2 cellular contexts compared by ENCODE assay signal in genomic region chr4:8071741-8072140, GRCh38.
TF ChIP-seq lines count a peak whose summit lies in the region.

No MANE protein-coding gene starts in this region.

TF ChIP-seq in GM23338, 12 proteins besides CTCF, POLR2A, EP300 and RAD21 (continued from another document):
- TF ChIP-seq NANOG (IDR thresholded peaks at IDR 0.05; ENCODE audit: borderline replicate concordance) = no peak
- no peak for TF ChIP-seq REST (IDR thresholded peaks at IDR 0.05; ENCODE audit: unreplicated experiment)
- no peak for TF ChIP-seq EZH2 (IDR thresholded peaks at IDR 0.05; ENCODE audit: low read depth, unreplicated experiment)
- TF ChIP-seq CREB1 (CRISPR knock-in tag; IDR thresholded peaks at IDR 0.05; ENCODE audit: low read depth) = no peak
- TF ChIP-seq STAT1 (IDR thresholded peaks at IDR 0.05; ENCODE audit: unreplicated experiment) = no peak
- TF ChIP-seq, protein P1, sequence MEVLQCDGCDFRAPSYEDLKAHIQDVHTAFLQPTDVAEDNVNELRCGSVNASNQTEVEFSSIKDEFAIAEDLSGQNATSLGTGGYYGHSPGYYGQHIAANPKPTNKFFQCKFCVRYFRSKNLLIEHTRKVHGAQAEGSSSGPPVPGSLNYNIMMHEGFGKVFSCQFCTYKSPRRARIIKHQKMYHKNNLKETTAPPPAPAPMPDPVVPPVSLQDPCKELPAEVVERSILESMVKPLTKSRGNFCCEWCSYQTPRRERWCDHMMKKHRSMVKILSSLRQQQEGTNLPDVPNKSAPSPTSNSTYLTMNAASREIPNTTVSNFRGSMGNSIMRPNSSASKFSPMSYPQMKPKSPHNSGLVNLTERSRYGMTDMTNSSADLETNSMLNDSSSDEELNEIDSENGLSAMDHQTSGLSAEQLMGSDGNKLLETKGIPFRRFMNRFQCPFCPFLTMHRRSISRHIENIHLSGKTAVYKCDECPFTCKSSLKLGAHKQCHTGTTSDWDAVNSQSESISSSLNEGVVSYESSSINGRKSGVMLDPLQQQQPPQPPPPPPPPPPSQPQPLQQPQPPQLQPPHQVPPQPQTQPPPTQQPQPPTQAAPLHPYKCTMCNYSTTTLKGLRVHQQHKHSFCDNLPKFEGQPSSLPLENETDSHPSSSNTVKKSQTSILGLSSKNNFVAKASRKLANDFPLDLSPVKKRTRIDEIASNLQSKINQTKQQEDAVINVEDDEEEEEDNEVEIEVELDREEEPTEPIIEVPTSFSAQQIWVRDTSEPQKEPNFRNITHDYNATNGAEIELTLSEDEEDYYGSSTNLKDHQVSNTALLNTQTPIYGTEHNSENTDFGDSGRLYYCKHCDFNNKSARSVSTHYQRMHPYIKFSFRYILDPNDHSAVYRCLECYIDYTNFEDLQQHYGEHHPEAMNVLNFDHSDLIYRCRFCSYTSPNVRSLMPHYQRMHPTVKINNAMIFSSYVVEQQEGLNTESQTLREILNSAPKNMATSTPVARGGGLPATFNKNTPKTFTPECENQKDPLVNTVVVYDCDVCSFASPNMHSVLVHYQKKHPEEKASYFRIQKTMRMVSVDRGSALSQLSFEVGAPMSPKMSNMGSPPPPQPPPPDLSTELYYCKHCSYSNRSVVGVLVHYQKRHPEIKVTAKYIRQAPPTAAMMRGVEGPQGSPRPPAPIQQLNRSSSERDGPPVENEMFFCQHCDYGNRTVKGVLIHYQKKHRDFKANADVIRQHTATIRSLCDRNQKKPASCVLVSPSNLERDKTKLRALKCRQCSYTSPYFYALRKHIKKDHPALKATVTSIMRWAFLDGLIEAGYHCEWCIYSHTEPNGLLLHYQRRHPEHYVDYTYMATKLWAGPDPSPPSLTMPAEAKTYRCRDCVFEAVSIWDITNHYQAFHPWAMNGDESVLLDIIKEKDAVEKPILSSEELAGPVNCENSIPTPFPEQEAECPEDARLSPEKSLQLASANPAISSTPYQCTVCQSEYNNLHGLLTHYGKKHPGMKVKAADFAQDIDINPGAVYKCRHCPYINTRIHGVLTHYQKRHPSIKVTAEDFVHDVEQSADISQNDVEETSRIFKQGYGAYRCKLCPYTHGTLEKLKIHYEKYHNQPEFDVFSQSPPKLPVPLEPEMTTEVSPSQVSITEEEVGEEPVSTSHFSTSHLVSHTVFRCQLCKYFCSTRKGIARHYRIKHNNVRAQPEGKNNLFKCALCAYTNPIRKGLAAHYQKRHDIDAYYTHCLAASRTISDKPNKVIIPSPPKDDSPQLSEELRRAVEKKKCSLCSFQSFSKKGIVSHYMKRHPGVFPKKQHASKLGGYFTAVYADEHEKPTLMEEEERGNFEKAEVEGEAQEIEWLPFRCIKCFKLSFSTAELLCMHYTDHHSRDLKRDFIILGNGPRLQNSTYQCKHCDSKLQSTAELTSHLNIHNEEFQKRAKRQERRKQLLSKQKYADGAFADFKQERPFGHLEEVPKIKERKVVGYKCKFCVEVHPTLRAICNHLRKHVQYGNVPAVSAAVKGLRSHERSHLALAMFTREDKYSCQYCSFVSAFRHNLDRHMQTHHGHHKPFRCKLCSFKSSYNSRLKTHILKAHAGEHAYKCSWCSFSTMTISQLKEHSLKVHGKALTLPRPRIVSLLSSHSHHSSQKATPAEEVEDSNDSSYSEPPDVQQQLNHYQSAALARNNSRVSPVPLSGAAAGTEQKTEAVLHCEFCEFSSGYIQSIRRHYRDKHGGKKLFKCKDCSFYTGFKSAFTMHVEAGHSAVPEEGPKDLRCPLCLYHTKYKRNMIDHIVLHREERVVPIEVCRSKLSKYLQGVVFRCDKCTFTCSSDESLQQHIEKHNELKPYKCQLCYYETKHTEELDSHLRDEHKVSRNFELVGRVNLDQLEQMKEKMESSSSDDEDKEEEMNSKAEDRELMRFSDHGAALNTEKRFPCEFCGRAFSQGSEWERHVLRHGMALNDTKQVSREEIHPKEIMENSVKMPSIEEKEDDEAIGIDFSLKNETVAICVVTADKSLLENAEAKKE (CRISPR knock-in tag; IDR thresholded peaks at IDR 0.05) = no peak
- TF ChIP-seq ZNF331 (CRISPR knock-in tag; IDR thresholded peaks at IDR 0.05; ENCODE audit: low read depth) = no peak
- TF ChIP-seq ZNF114 (CRISPR knock-in tag; IDR thresholded peaks at IDR 0.05) = no peak
- TF ChIP-seq, protein P2, sequence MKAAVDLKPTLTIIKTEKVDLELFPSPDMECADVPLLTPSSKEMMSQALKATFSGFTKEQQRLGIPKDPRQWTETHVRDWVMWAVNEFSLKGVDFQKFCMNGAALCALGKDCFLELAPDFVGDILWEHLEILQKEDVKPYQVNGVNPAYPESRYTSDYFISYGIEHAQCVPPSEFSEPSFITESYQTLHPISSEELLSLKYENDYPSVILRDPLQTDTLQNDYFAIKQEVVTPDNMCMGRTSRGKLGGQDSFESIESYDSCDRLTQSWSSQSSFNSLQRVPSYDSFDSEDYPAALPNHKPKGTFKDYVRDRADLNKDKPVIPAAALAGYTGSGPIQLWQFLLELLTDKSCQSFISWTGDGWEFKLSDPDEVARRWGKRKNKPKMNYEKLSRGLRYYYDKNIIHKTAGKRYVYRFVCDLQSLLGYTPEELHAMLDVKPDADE (IDR thresholded peaks at IDR 0.05) = no peak
- no peak for TF ChIP-seq POLR2AphosphoS5 (IDR thresholded peaks at IDR 0.05; ENCODE audit: low read depth)

TF ChIP-seq in H1, 55 proteins besides CTCF, POLR2A, EP300 and RAD21 (continued from another document):
- no peak for TF ChIP-seq KDM1A (IDR thresholded peaks at IDR 0.05; ENCODE audit: borderline replicate concordance, low read length)
- TF ChIP-seq SIX5 (IDR thresholded peaks at IDR 0.05; ENCODE audit: low read depth, low read length) = no peak
- no peak for TF ChIP-seq SP1 (IDR thresholded peaks at IDR 0.05; ENCODE audit: low read depth, low read length)
- no peak for TF ChIP-seq ASH2L (IDR thresholded peaks at IDR 0.05; ENCODE audit: low read length)
- TF ChIP-seq BACH1 (IDR thresholded peaks at IDR 0.05; ENCODE audit: low read length) = no peak
- no peak for TF ChIP-seq NANOG (IDR thresholded peaks at IDR 0.05; ENCODE audit: insufficient read depth, low read depth, low read length, poor library complexity, severe bottlenecking)
- no peak for TF ChIP-seq HDAC6 (IDR thresholded peaks at IDR 0.05; ENCODE audit: low read depth, low read length)
- TF ChIP-seq, protein P3, sequence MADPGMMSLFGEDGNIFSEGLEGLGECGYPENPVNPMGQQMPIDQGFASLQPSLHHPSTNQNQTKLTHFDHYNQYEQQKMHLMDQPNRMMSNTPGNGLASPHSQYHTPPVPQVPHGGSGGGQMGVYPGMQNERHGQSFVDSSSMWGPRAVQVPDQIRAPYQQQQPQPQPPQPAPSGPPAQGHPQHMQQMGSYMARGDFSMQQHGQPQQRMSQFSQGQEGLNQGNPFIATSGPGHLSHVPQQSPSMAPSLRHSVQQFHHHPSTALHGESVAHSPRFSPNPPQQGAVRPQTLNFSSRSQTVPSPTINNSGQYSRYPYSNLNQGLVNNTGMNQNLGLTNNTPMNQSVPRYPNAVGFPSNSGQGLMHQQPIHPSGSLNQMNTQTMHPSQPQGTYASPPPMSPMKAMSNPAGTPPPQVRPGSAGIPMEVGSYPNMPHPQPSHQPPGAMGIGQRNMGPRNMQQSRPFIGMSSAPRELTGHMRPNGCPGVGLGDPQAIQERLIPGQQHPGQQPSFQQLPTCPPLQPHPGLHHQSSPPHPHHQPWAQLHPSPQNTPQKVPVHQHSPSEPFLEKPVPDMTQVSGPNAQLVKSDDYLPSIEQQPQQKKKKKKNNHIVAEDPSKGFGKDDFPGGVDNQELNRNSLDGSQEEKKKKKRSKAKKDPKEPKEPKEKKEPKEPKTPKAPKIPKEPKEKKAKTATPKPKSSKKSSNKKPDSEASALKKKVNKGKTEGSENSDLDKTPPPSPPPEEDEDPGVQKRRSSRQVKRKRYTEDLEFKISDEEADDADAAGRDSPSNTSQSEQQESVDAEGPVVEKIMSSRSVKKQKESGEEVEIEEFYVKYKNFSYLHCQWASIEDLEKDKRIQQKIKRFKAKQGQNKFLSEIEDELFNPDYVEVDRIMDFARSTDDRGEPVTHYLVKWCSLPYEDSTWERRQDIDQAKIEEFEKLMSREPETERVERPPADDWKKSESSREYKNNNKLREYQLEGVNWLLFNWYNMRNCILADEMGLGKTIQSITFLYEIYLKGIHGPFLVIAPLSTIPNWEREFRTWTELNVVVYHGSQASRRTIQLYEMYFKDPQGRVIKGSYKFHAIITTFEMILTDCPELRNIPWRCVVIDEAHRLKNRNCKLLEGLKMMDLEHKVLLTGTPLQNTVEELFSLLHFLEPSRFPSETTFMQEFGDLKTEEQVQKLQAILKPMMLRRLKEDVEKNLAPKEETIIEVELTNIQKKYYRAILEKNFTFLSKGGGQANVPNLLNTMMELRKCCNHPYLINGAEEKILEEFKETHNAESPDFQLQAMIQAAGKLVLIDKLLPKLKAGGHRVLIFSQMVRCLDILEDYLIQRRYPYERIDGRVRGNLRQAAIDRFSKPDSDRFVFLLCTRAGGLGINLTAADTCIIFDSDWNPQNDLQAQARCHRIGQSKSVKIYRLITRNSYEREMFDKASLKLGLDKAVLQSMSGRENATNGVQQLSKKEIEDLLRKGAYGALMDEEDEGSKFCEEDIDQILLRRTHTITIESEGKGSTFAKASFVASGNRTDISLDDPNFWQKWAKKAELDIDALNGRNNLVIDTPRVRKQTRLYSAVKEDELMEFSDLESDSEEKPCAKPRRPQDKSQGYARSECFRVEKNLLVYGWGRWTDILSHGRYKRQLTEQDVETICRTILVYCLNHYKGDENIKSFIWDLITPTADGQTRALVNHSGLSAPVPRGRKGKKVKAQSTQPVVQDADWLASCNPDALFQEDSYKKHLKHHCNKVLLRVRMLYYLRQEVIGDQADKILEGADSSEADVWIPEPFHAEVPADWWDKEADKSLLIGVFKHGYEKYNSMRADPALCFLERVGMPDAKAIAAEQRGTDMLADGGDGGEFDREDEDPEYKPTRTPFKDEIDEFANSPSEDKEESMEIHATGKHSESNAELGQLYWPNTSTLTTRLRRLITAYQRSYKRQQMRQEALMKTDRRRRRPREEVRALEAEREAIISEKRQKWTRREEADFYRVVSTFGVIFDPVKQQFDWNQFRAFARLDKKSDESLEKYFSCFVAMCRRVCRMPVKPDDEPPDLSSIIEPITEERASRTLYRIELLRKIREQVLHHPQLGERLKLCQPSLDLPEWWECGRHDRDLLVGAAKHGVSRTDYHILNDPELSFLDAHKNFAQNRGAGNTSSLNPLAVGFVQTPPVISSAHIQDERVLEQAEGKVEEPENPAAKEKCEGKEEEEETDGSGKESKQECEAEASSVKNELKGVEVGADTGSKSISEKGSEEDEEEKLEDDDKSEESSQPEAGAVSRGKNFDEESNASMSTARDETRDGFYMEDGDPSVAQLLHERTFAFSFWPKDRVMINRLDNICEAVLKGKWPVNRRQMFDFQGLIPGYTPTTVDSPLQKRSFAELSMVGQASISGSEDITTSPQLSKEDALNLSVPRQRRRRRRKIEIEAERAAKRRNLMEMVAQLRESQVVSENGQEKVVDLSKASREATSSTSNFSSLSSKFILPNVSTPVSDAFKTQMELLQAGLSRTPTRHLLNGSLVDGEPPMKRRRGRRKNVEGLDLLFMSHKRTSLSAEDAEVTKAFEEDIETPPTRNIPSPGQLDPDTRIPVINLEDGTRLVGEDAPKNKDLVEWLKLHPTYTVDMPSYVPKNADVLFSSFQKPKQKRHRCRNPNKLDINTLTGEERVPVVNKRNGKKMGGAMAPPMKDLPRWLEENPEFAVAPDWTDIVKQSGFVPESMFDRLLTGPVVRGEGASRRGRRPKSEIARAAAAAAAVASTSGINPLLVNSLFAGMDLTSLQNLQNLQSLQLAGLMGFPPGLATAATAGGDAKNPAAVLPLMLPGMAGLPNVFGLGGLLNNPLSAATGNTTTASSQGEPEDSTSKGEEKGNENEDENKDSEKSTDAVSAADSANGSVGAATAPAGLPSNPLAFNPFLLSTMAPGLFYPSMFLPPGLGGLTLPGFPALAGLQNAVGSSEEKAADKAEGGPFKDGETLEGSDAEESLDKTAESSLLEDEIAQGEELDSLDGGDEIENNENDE (IDR thresholded peaks at IDR 0.05; ENCODE audit: insufficient replicate concordance, low read length) = no peak
- no peak for TF ChIP-seq EGR1 (IDR thresholded peaks at IDR 0.05; ENCODE audit: borderline replicate concordance, low read depth, low read length)
